In the genomic region with DNA sequence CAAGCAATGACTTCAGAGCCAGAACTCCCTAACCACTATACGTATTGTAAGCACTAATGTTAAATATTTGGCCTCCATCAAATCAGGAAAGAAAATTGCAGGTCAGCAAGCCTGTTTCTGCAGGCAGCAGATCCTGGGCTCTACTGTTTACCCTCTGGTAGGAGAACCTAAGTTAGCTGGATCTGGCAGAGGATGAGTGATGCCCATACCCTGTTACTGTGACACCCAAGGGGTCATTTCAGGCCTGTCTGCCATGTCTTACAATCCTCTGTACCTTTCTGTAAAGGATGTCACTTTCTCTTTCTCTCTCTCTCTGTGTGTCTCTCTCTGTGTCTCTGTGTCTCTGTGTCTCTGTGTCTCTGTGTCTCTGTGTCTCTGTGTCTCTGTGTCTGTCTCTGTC, we compare ENCODE assay signal across 26 cellular contexts.
"Had no signal": no experiment of that assay in that cellular context is flagged by ENCODE, and none has a peak within 500 bp of the region (broad histone marks: within the 10 kb centered on the region; RNA-seq: fewer than 3 reads in every experiment).

No MANE protein-coding gene starts in this region.

- H3K36me3 Mint-ChIP-seq: brain had no signal

- H3K4me3 Mint-ChIP-seq: activated T-cell treated with anti-CD3 and anti-CD28 coated beads, Interleukin-2, amount 50 U/mL, for 4 hours; brain; immature natural killer cell; naive thymus-derived CD4-positive, alpha-beta T cell; WTC11 had no signal

- H3K36me3 ChIP-seq: lower lobe of right lung, sigmoid colon, thyroid gland had no signal

- DNase-seq: activated CD4-positive, alpha-beta T cell treated with anti-CD3 and anti-CD28 coated beads, Interleukin-2, amount 50 U/mL, for 48 hours; activated CD8-positive, alpha-beta memory T cell treated with anti-CD3 and anti-CD28 coated beads, Interleukin-2, amount 50 U/mL, for 48 hours; activated effector memory CD4-positive, alpha-beta T cell treated with Interleukin-2 at 50 U/mL for 16 hours; activated naive CD4-positive, alpha-beta T cell treated with anti-CD3 and anti-CD28 coated beads, Interleukin-2, amount 50 U/mL, for 16 hours; activated T-cell treated with anti-CD3 and anti-CD28 coated beads, Interleukin-2, amount 50 U/mL, for 4 hours; aorta; dermis blood vessel endothelial cell; effector CD8-positive, alpha-beta T cell; foreskin melanocyte; immature natural killer cell; lower lobe of right lung; naive thymus-derived CD4-positive, alpha-beta T cell; retina; sigmoid colon; stimulated activated CD4-positive, alpha-beta T cell treated with anti-CD3 and anti-CD28 coated beads, Interleukin-15, amount 100 ng/mL, for 24 hours; stimulated activated naive CD4-positive, alpha-beta T cell; substantia nigra; T-helper 1 cell; T-helper 9 cell; thyroid gland had no signal

- H3K27me3 ChIP-seq: hepatocyte, sigmoid colon, thyroid gland had no signal

- H3K27ac ChIP-seq: hepatocyte, lower lobe of right lung, thyroid gland had no signal

- H3K27ac Mint-ChIP-seq: WTC11 had no signal

- ATAC-seq: activated T-cell treated with anti-CD3 and anti-CD28 coated beads, Interleukin-2, amount 50 U/mL, for 4 hours; esophagus mucosa; left lobe of liver; lower lobe of right lung; naive thymus-derived CD4-positive, alpha-beta T cell; WTC11 had no signal

- H3K9me3 ChIP-seq: lower lobe of right lung, sigmoid colon, thyroid gland had no signal

- H3K4me3 ChIP-seq: hepatocyte, lower lobe of right lung, sigmoid colon, smooth muscle cell, thyroid gland had no signal

- H3K9me3 Mint-ChIP-seq: activated T-cell treated with anti-CD3 and anti-CD28 coated beads, Interleukin-2, amount 50 U/mL, for 4 hours had no signal
